In genomic region chr14:34873591-34874385, GRCh38 we compare ENCODE assay signal across 1 cellular context.
A peak's percentile ranks its signal among the peaks of the same experiment; 100 is the strongest.
TF ChIP-seq lines count a peak whose summit lies in the region.

No MANE protein-coding gene starts in this region.

TF ChIP-seq in K562, 482 proteins besides CTCF, POLR2A, EP300 and RAD21 (continued from another document and continues in another):
- TF ChIP-seq ATF4 (CRISPR knock-in tag; IDR thresholded peaks at IDR 0.05) (no peak), NCOR1 (IDR thresholded peaks at IDR 0.05) (0 out of 2 replicates have a peak, but pooled peaks have one; percentile 4), FOXM1 (IDR thresholded peaks at IDR 0.05; ENCODE audit: low read depth) (no peak), FOXM1 (CRISPR knock-in tag; IDR thresholded peaks at IDR 0.05; ENCODE audit: low read depth) (no peak), STAT5A (IDR thresholded peaks at IDR 0.05; ENCODE audit: borderline replicate concordance, low read length) (no peak), RHOXF2B (CRISPR knock-in tag; conservative IDR thresholded peaks at IDR 0.05) (no peak), CBX1 (IDR thresholded peaks at IDR 0.05; ENCODE audit: low read depth) (0 out of 2 replicates have a peak, but pooled peaks have one; percentile 25), ZNF197 (CRISPR knock-in tag; IDR thresholded peaks at IDR 0.05; ENCODE audit: low read depth) (no peak), CCNT2 (IDR thresholded peaks at IDR 0.05; ENCODE audit: borderline replicate concordance, extremely low read depth, insufficient read length, low read depth, low read length) (no peak), ZNF41 (CRISPR knock-in tag; conservative IDR thresholded peaks at IDR 0.05) (no peak), FOXK1 (CRISPR knock-in tag; IDR thresholded peaks at IDR 0.05; ENCODE audit: borderline replicate concordance) (peak; percentile 80; the same call in 1 of the 2 replicates), KDM2B (CRISPR knock-in tag; IDR thresholded peaks at IDR 0.05) (no peak), ETV5 (CRISPR knock-in tag; IDR thresholded peaks at IDR 0.05; ENCODE audit: low read depth) (peak; percentile 18; the same call in 1 of the 2 replicates), E2F4 (CRISPR knock-in tag; IDR thresholded peaks at IDR 0.05; ENCODE audit: low read depth) (peak; percentile 64; the same call in 1 of the 2 replicates), TEAD1 (CRISPR knock-in tag; IDR thresholded peaks at IDR 0.05) (0 out of 4 replicates have a peak, but pooled peaks of 1 of the 2 experiments have one; percentile 45), HNRNPUL1 (IDR thresholded peaks at IDR 0.05; ENCODE audit: low read length) (no peak), SMARCC2 (IDR thresholded peaks at IDR 0.05; ENCODE audit: low read depth) (0 out of 2 replicates have a peak, but pooled peaks have one; percentile 35), ATF6 (CRISPR knock-in tag; IDR thresholded peaks at IDR 0.05) (0 out of 2 replicates have a peak, but pooled peaks have one; percentile 57), CUX1 (CRISPR knock-in tag; IDR thresholded peaks at IDR 0.05) (no peak), ZFP36 (IDR thresholded peaks at IDR 0.05; ENCODE audit: low read depth, low read length, partially characterized antibody) (no peak), DDX20 (tag; IDR thresholded peaks at IDR 0.05; ENCODE audit: low read depth) (no peak), HNRNPLL (IDR thresholded peaks at IDR 0.05; ENCODE audit: low read depth, low read length, poor library complexity, severe bottlenecking) (peak; percentile 23), ZNF717 (CRISPR knock-in tag; IDR thresholded peaks at IDR 0.05) (no peak), PURB (CRISPR knock-in tag; IDR thresholded peaks at IDR 0.05; ENCODE audit: low read depth) (no peak), LEF1 (IDR thresholded peaks at IDR 0.05) (no peak; the same call in 1 of the 2 replicates), E2F6 (IDR thresholded peaks at IDR 0.05; ENCODE audit: borderline replicate concordance in 1 of 2, extremely low read depth in 1 of 2, insufficient read depth in 1 of 2, insufficient read length in 1 of 2, low read depth in 1 of 2, low read length in 1 of 2, poor library complexity in 1 of 2, severe bottlenecking in 1 of 2) (peak; percentile 60 to 66), ID3 (CRISPR knock-in tag; IDR thresholded peaks at IDR 0.05) (no peak), ID3 (tag; IDR thresholded peaks at IDR 0.05) (no peak), RB1 (IDR thresholded peaks at IDR 0.05; ENCODE audit: low read depth) (peak; percentile 35; the same call in 1 of the 2 replicates), SMAD4 (CRISPR knock-in tag; conservative IDR thresholded peaks at IDR 0.05) (0 out of 2 replicates have a peak, but pooled peaks have one; percentile 61), GTF2A2 (tag; IDR thresholded peaks at IDR 0.05) (no peak), ZEB2 (IDR thresholded peaks at IDR 0.05) (no peak), NRF1 (conservative IDR thresholded peaks at IDR 0.05 in 1 of 2, IDR thresholded peaks at IDR 0.05 in 1 of 2) (peak in 1 of 2 experiments; percentile 61)
- TF ChIP-seq, protein P1, sequence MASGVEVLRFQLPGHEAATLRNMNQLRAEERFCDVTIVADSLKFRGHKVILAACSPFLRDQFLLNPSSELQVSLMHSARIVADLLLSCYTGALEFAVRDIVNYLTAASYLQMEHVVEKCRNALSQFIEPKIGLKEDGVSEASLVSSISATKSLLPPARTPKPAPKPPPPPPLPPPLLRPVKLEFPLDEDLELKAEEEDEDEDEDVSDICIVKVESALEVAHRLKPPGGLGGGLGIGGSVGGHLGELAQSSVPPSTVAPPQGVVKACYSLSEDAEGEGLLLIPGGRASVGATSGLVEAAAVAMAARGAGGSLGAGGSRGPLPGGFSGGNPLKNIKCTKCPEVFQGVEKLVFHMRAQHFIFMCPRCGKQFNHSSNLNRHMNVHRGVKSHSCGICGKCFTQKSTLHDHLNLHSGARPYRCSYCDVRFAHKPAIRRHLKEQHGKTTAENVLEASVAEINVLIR (CRISPR knock-in tag; IDR thresholded peaks at IDR 0.05): no peak
- TF ChIP-seq, protein P2, sequence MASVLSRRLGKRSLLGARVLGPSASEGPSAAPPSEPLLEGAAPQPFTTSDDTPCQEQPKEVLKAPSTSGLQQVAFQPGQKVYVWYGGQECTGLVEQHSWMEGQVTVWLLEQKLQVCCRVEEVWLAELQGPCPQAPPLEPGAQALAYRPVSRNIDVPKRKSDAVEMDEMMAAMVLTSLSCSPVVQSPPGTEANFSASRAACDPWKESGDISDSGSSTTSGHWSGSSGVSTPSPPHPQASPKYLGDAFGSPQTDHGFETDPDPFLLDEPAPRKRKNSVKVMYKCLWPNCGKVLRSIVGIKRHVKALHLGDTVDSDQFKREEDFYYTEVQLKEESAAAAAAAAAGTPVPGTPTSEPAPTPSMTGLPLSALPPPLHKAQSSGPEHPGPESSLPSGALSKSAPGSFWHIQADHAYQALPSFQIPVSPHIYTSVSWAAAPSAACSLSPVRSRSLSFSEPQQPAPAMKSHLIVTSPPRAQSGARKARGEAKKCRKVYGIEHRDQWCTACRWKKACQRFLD (CRISPR knock-in tag; IDR thresholded peaks at IDR 0.05): no peak; the same call in 1 of the 2 replicates
- TF ChIP-seq, protein P3, sequence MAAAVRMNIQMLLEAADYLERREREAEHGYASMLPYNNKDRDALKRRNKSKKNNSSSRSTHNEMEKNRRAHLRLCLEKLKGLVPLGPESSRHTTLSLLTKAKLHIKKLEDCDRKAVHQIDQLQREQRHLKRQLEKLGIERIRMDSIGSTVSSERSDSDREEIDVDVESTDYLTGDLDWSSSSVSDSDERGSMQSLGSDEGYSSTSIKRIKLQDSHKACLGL (CRISPR knock-in tag; IDR thresholded peaks at IDR 0.05; ENCODE audit: borderline replicate concordance, poor library complexity, severe bottlenecking): no peak
- TF ChIP-seq, protein P4, sequence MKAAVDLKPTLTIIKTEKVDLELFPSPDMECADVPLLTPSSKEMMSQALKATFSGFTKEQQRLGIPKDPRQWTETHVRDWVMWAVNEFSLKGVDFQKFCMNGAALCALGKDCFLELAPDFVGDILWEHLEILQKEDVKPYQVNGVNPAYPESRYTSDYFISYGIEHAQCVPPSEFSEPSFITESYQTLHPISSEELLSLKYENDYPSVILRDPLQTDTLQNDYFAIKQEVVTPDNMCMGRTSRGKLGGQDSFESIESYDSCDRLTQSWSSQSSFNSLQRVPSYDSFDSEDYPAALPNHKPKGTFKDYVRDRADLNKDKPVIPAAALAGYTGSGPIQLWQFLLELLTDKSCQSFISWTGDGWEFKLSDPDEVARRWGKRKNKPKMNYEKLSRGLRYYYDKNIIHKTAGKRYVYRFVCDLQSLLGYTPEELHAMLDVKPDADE (conservative IDR thresholded peaks at IDR 0.05; ENCODE audit: control insufficient read depth, low read depth, low read length): peak; percentile 70
- TF ChIP-seq, protein P5, sequence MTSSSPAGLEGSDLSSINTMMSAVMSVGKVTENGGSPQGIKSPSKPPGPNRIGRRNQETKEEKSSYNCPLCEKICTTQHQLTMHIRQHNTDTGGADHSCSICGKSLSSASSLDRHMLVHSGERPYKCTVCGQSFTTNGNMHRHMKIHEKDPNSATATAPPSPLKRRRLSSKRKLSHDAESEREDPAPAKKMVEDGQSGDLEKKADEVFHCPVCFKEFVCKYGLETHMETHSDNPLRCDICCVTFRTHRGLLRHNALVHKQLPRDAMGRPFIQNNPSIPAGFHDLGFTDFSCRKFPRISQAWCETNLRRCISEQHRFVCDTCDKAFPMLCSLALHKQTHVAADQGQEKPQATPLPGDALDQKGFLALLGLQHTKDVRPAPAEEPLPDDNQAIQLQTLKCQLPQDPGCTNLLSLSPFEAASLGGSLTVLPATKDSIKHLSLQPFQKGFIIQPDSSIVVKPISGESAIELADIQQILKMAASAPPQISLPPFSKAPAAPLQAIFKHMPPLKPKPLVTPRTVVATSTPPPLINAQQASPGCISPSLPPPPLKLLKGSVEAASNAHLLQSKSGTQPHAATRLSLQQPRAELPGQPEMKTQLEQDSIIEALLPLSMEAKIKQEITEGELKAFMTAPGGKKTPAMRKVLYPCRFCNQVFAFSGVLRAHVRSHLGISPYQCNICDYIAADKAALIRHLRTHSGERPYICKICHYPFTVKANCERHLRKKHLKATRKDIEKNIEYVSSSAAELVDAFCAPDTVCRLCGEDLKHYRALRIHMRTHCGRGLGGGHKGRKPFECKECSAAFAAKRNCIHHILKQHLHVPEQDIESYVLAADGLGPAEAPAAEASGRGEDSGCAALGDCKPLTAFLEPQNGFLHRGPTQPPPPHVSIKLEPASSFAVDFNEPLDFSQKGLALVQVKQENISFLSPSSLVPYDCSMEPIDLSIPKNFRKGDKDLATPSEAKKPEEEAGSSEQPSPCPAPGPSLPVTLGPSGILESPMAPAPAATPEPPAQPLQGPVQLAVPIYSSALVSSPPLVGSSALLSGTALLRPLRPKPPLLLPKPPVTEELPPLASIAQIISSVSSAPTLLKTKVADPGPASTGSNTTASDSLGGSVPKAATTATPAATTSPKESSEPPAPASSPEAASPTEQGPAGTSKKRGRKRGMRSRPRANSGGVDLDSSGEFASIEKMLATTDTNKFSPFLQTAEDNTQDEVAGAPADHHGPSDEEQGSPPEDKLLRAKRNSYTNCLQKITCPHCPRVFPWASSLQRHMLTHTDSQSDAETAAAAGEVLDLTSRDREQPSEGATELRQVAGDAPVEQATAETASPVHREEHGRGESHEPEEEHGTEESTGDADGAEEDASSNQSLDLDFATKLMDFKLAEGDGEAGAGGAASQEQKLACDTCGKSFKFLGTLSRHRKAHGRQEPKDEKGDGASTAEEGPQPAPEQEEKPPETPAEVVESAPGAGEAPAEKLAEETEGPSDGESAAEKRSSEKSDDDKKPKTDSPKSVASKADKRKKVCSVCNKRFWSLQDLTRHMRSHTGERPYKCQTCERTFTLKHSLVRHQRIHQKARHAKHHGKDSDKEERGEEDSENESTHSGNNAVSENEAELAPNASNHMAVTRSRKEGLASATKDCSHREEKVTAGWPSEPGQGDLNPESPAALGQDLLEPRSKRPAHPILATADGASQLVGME (CRISPR knock-in tag; IDR thresholded peaks at IDR 0.05): no peak
